Comparison of ENCODE assay signal across 1 cellular context in the genomic region with DNA sequence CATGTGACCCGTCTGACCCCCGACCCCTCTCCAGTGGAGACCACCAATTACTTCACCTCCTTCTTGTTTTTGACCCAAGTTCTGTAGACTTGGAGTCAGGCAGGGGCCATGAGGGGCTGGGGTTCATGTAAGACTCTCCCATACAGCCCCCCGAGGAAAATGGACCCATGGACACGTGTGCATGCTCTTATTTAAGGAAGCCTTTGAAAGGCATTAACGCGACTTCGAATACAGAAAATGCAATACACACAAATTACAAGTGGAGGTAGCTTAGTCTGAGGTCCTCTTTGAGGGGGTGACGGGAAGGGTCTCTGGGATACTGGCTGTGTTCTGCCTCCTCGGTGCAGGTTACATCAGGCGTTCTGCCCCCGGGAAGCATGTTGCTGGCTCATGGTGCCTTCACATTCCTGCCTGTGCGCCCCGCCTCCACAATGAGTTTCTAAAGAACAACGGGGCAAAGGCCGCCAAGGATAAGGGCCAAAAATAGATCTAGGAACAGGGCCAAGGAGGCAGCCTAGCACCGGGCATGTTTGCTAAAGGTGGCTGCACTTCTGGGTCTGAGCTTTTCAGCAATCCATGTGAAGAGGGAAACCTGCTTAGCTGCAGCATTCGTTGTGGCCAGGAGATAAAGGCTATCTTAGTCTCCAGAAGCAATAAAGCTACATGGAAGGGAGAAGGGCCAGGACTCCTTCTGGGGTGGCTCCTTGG.
A peak's percentile ranks its signal among the peaks of the same experiment; 100 is the strongest.
TF ChIP-seq lines count a peak whose summit lies in the region.

No MANE protein-coding gene starts in this region.

TF ChIP-seq in K562, 482 proteins besides CTCF, POLR2A, EP300 and RAD21 (continued from another document and continues in another):
- TF ChIP-seq, protein P1, sequence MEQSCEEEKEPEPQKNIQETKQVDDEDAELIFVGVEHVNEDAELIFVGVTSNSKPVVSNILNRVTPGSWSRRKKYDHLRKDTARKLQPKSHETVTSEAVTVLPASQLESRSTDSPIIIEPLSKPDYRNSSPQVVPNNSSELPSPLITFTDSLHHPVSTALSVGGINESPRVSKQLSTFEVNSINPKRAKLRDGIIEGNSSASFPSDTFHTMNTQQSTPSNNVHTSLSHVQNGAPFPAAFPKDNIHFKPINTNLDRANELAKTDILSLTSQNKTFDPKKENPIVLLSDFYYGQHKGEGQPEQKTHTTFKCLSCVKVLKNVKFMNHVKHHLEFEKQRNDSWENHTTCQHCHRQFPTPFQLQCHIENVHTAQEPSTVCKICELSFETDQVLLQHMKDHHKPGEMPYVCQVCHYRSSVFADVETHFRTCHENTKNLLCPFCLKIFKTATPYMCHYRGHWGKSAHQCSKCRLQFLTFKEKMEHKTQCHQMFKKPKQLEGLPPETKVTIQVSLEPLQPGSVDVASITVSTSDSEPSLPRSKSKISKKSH (CRISPR knock-in tag; IDR thresholded peaks at IDR 0.05): no peak
- TF ChIP-seq ZNF217 (CRISPR knock-in tag; IDR thresholded peaks at IDR 0.05) (no peak), ZNF57 (CRISPR knock-in tag; IDR thresholded peaks at IDR 0.05) (no peak), ZNF184 (CRISPR knock-in tag; IDR thresholded peaks at IDR 0.05) (no peak), PCBP2 (IDR thresholded peaks at IDR 0.05; ENCODE audit: low read depth, low read length, poor library complexity, severe bottlenecking) (no peak), GATAD2B (IDR thresholded peaks at IDR 0.05; ENCODE audit: borderline replicate concordance) (no peak; the same call in 1 of the 2 replicates), SLC30A9 (CRISPR knock-in tag; IDR thresholded peaks at IDR 0.05) (no peak), TOE1 (IDR thresholded peaks at IDR 0.05; ENCODE audit: borderline replicate concordance) (peak; percentile 20; the same call in 1 of the 2 replicates), TOE1 (CRISPR knock-in tag; IDR thresholded peaks at IDR 0.05; ENCODE audit: borderline replicate concordance, low read depth) (no peak), MTA3 (IDR thresholded peaks at IDR 0.05; ENCODE audit: borderline replicate concordance) (no peak; the same call in 1 of the 2 replicates), WHSC1 (IDR thresholded peaks at IDR 0.05; ENCODE audit: low read length) (no peak), ILK (tag; IDR thresholded peaks at IDR 0.05; ENCODE audit: borderline replicate concordance, low read depth) (no peak), SRSF7 (optimal IDR thresholded peaks at IDR 0.05; ENCODE audit: low read depth, low read length) (no peak), XRCC5 (IDR thresholded peaks at IDR 0.05; ENCODE audit: low read depth, low read length) (no peak), SIN3B (IDR thresholded peaks at IDR 0.05; ENCODE audit: low read depth) (no peak), HIVEP1 (CRISPR knock-in tag; IDR thresholded peaks at IDR 0.05) (no peak), PRPF4 (IDR thresholded peaks at IDR 0.05; ENCODE audit: insufficient read depth, low read depth, low read length, poor library complexity, severe bottlenecking) (no peak), MAFF (IDR thresholded peaks at IDR 0.05; ENCODE audit: low read length) (no peak), HDAC1 (IDR thresholded peaks at IDR 0.05) (peak in 1 of 2 experiments; percentile 62; a peak in 2 of 4 replicates), ZNF263 (CRISPR knock-in tag; IDR thresholded peaks at IDR 0.05; ENCODE audit: borderline replicate concordance) (no peak), ZNF12 (CRISPR knock-in tag; IDR thresholded peaks at IDR 0.05) (no peak), C11orf30 (IDR thresholded peaks at IDR 0.05; ENCODE audit: low read depth) (peak; percentile 34; the same call in 1 of the 2 replicates), SMAD4 (CRISPR knock-in tag; conservative IDR thresholded peaks at IDR 0.05) (peak; percentile 72), ARID1B (IDR thresholded peaks at IDR 0.05) (peak; percentile 94), MAFK (IDR thresholded peaks at IDR 0.05; ENCODE audit: low read length) (no peak), ESRRA (IDR thresholded peaks at IDR 0.05; ENCODE audit: borderline replicate concordance, low read depth) (0 out of 2 replicates have a peak, but pooled peaks have one; percentile 14), ZNF124 (CRISPR knock-in tag; IDR thresholded peaks at IDR 0.05) (no peak), MTF1 (CRISPR knock-in tag; IDR thresholded peaks at IDR 0.05; ENCODE audit: borderline replicate concordance) (no peak), ZNF644 (tag; IDR thresholded peaks at IDR 0.05; ENCODE audit: low read depth) (peak; percentile 55; the same call in 1 of the 2 replicates), RUNX1 (IDR thresholded peaks at IDR 0.05; ENCODE audit: low read depth) (no peak), ETV1 (tag; conservative IDR thresholded peaks at IDR 0.05; ENCODE audit: low read depth) (no peak), ZNF699 (CRISPR knock-in tag; IDR thresholded peaks at IDR 0.05; ENCODE audit: insufficient replicate concordance) (no peak), KLF16 (IDR thresholded peaks at IDR 0.05) (peak; percentile 90), ZBED1 (IDR thresholded peaks at IDR 0.05) (no peak), NR4A1 (CRISPR knock-in tag; IDR thresholded peaks at IDR 0.05) (no peak), NR4A1 (tag; IDR thresholded peaks at IDR 0.05) (peak; percentile 74; the same call in 1 of the 2 replicates), ZNF589 (CRISPR knock-in tag; IDR thresholded peaks at IDR 0.05; ENCODE audit: low read depth) (peak; percentile 67; the same call in 1 of the 2 replicates)
- TF ChIP-seq, protein P2, sequence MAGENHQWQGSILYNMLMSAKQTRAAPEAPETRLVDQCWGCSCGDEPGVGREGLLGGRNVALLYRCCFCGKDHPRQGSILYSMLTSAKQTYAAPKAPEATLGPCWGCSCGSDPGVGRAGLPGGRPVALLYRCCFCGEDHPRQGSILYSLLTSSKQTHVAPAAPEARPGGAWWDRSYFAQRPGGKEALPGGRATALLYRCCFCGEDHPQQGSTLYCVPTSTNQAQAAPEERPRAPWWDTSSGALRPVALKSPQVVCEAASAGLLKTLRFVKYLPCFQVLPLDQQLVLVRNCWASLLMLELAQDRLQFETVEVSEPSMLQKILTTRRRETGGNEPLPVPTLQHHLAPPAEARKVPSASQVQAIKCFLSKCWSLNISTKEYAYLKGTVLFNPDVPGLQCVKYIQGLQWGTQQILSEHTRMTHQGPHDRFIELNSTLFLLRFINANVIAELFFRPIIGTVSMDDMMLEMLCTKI (IDR thresholded peaks at IDR 0.05; ENCODE audit: partially characterized antibody): no peak
- TF ChIP-seq, protein P3, sequence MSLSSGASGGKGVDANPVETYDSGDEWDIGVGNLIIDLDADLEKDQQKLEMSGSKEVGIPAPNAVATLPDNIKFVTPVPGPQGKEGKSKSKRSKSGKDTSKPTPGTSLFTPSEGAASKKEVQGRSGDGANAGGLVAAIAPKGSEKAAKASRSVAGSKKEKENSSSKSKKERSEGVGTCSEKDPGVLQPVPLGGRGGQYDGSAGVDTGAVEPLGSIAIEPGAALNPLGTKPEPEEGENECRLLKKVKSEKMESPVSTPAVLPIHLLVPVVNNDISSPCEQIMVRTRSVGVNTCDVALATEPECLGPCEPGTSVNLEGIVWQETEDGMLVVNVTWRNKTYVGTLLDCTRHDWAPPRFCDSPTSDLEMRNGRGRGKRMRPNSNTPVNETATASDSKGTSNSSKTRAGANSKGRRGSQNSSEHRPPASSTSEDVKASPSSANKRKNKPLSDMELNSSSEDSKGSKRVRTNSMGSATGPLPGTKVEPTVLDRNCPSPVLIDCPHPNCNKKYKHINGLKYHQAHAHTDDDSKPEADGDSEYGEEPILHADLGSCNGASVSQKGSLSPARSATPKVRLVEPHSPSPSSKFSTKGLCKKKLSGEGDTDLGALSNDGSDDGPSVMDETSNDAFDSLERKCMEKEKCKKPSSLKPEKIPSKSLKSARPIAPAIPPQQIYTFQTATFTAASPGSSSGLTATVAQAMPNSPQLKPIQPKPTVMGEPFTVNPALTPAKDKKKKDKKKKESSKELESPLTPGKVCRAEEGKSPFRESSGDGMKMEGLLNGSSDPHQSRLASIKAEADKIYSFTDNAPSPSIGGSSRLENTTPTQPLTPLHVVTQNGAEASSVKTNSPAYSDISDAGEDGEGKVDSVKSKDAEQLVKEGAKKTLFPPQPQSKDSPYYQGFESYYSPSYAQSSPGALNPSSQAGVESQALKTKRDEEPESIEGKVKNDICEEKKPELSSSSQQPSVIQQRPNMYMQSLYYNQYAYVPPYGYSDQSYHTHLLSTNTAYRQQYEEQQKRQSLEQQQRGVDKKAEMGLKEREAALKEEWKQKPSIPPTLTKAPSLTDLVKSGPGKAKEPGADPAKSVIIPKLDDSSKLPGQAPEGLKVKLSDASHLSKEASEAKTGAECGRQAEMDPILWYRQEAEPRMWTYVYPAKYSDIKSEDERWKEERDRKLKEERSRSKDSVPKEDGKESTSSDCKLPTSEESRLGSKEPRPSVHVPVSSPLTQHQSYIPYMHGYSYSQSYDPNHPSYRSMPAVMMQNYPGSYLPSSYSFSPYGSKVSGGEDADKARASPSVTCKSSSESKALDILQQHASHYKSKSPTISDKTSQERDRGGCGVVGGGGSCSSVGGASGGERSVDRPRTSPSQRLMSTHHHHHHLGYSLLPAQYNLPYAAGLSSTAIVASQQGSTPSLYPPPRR (CRISPR knock-in tag; IDR thresholded peaks at IDR 0.05; ENCODE audit: borderline replicate concordance): no peak
- TF ChIP-seq, protein P4, sequence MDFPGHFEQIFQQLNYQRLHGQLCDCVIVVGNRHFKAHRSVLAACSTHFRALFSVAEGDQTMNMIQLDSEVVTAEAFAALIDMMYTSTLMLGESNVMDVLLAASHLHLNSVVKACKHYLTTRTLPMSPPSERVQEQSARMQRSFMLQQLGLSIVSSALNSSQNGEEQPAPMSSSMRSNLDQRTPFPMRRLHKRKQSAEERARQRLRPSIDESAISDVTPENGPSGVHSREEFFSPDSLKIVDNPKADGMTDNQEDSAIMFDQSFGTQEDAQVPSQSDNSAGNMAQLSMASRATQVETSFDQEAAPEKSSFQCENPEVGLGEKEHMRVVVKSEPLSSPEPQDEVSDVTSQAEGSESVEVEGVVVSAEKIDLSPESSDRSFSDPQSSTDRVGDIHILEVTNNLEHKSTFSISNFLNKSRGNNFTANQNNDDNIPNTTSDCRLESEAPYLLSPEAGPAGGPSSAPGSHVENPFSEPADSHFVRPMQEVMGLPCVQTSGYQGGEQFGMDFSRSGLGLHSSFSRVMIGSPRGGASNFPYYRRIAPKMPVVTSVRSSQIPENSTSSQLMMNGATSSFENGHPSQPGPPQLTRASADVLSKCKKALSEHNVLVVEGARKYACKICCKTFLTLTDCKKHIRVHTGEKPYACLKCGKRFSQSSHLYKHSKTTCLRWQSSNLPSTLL (IDR thresholded peaks at IDR 0.05): no peak
- TF ChIP-seq, protein P5, sequence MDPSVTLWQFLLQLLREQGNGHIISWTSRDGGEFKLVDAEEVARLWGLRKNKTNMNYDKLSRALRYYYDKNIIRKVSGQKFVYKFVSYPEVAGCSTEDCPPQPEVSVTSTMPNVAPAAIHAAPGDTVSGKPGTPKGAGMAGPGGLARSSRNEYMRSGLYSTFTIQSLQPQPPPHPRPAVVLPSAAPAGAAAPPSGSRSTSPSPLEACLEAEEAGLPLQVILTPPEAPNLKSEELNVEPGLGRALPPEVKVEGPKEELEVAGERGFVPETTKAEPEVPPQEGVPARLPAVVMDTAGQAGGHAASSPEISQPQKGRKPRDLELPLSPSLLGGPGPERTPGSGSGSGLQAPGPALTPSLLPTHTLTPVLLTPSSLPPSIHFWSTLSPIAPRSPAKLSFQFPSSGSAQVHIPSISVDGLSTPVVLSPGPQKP (CRISPR knock-in tag; IDR thresholded peaks at IDR 0.05): no peak
- TF ChIP-seq, protein P6, sequence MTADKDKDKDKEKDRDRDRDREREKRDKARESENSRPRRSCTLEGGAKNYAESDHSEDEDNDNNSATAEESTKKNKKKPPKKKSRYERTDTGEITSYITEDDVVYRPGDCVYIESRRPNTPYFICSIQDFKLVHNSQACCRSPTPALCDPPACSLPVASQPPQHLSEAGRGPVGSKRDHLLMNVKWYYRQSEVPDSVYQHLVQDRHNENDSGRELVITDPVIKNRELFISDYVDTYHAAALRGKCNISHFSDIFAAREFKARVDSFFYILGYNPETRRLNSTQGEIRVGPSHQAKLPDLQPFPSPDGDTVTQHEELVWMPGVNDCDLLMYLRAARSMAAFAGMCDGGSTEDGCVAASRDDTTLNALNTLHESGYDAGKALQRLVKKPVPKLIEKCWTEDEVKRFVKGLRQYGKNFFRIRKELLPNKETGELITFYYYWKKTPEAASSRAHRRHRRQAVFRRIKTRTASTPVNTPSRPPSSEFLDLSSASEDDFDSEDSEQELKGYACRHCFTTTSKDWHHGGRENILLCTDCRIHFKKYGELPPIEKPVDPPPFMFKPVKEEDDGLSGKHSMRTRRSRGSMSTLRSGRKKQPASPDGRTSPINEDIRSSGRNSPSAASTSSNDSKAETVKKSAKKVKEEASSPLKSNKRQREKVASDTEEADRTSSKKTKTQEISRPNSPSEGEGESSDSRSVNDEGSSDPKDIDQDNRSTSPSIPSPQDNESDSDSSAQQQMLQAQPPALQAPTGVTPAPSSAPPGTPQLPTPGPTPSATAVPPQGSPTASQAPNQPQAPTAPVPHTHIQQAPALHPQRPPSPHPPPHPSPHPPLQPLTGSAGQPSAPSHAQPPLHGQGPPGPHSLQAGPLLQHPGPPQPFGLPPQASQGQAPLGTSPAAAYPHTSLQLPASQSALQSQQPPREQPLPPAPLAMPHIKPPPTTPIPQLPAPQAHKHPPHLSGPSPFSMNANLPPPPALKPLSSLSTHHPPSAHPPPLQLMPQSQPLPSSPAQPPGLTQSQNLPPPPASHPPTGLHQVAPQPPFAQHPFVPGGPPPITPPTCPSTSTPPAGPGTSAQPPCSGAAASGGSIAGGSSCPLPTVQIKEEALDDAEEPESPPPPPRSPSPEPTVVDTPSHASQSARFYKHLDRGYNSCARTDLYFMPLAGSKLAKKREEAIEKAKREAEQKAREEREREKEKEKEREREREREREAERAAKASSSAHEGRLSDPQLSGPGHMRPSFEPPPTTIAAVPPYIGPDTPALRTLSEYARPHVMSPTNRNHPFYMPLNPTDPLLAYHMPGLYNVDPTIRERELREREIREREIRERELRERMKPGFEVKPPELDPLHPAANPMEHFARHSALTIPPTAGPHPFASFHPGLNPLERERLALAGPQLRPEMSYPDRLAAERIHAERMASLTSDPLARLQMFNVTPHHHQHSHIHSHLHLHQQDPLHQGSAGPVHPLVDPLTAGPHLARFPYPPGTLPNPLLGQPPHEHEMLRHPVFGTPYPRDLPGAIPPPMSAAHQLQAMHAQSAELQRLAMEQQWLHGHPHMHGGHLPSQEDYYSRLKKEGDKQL (CRISPR knock-in tag; IDR thresholded peaks at IDR 0.05; ENCODE audit: borderline replicate concordance): no peak
- TF ChIP-seq, protein P7, sequence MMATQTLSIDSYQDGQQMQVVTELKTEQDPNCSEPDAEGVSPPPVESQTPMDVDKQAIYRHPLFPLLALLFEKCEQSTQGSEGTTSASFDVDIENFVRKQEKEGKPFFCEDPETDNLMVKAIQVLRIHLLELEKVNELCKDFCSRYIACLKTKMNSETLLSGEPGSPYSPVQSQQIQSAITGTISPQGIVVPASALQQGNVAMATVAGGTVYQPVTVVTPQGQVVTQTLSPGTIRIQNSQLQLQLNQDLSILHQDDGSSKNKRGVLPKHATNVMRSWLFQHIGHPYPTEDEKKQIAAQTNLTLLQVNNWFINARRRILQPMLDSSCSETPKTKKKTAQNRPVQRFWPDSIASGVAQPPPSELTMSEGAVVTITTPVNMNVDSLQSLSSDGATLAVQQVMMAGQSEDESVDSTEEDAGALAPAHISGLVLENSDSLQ (IDR thresholded peaks at IDR 0.05): no peak
